Comparison of ENCODE assay signal across 8 cellular contexts in genomic region chr2:224885836-224886547, GRCh38.
DNase-seq lines count a peak whose midpoint lies in the region; ATAC-seq and TF ChIP-seq lines count a peak whose summit lies in the region.

No MANE protein-coding gene starts in this region.

- H2AFZ ChIP-seq in neuron (ENCODE audit: low read depth, low read length) = peak overlapping the region; percentile 59

- H3K9me3 ChIP-seq in neuron (ENCODE audit: low read length) = no peaks in the 10 kb centered on the region
- no peaks in the 10 kb centered on the region for H3K9me3 ChIP-seq in ascending aorta

- TF ChIP-seq CTCF in activated B cell treated with CpG ODN at 0.5 μM for 24 hours (IDR thresholded peaks at IDR 0.05) (no peak), ascending aorta (IDR thresholded peaks at IDR 0.05) (no peak)

- H3K27me3 Mint-ChIP-seq in activated CD4-positive, alpha-beta T cell treated with anti-CD3 and anti-CD28 coated beads, Interleukin-2, amount 10 ng/mL, durations not matched to agents 24 days and 14 days = no peaks in the 10 kb centered on the region
- no peaks in the 10 kb centered on the region for H3K27me3 Mint-ChIP-seq in activated B cell treated with CpG ODN at 0.5 μM for 24 hours

- intact Hi-C loops in activated CD4-positive, alpha-beta T cell treated with anti-CD3 and anti-CD28 coated beads, Interleukin-2, amount 10 ng/mL, durations not matched to agents 24 days and 14 days (cut with micrococcal nuclease) = loop anchor here (1.0 to 2.0 kb wide), 3 partner anchors 39 to 117 kb away; no protein-coding TSS in a partner anchor
- intact Hi-C loops in activated B cell treated with CpG ODN at 0.5 μM for 24 hours (cut with micrococcal nuclease) = no loop called here
- intact Hi-C loops in Right ventricle myocardium inferior (cut with DNase I) = no loop called here
- intact Hi-C loops in ascending aorta (cut with DNase I) = no loop called here

- H3K36me3 ChIP-seq in neuron (ENCODE audit: insufficient read depth, low read length) (no peaks in the 10 kb centered on the region), ascending aorta (no peaks in the 10 kb centered on the region)

- peaks cover 73% of the 10 kb centered on the region for H3K4me1 Mint-ChIP-seq in activated CD4-positive, alpha-beta T cell treated with anti-CD3 and anti-CD28 coated beads, Interleukin-2, amount 10 ng/mL, durations not matched to agents 24 days and 14 days
- peaks cover 43% of the 10 kb centered on the region for H3K4me1 Mint-ChIP-seq in activated B cell treated with CpG ODN at 0.5 μM for 24 hours

- H3K27me3 ChIP-seq in neuron (ENCODE audit: insufficient read depth, low read length) (no peaks in the 10 kb centered on the region), ascending aorta (no peaks in the 10 kb centered on the region)

- peaks cover 82% of the 10 kb centered on the region for H3K36me3 Mint-ChIP-seq in activated CD4-positive, alpha-beta T cell treated with anti-CD3 and anti-CD28 coated beads, Interleukin-2, amount 10 ng/mL, durations not matched to agents 24 days and 14 days (ENCODE audit: low read depth)
- H3K36me3 Mint-ChIP-seq in activated B cell treated with CpG ODN at 0.5 μM for 24 hours (ENCODE audit: low read depth) = peaks cover 83% of the 10 kb centered on the region

- H3K4me1 ChIP-seq in neuron (ENCODE audit: insufficient read depth, low read length) (peaks cover 12% of the 10 kb centered on the region), ascending aorta (peaks cover 0 to 14% of the 10 kb centered on the region in 2 donors)

- CTCF ChIA-PET in activated B cell treated with CpG ODN at 0.5 μM for 24 hours (lab: Charles Lee) = no interaction called here

- H3K9me3 Mint-ChIP-seq in activated CD4-positive, alpha-beta T cell treated with anti-CD3 and anti-CD28 coated beads, Interleukin-2, amount 10 ng/mL, durations not matched to agents 24 days and 14 days = peaks cover 18% of the 10 kb centered on the region
- H3K9me3 Mint-ChIP-seq in activated B cell treated with CpG ODN at 0.5 μM for 24 hours = no peaks in the 10 kb centered on the region

- no peak overlapping the region for H3K27ac ChIP-seq in ascending aorta

- H3K4me3 ChIP-seq in neuron (ENCODE audit: low read length) (no peak overlapping the region), ascending aorta (no peak overlapping the region)

- no peak for DNase-seq in activated CD4-positive, alpha-beta T cell treated with anti-CD3 and anti-CD28 coated beads, Interleukin-2, amount 10 ng/mL, durations not matched to agents 24 days and 14 days
- no peak for DNase-seq in activated CD4-positive, alpha-beta T cell treated with anti-CD3 and anti-CD28 coated beads for 4 hours
- DNase-seq in activated B cell treated with CpG ODN at 0.5 μM for 24 hours (no peak), Right ventricle myocardium inferior (ENCODE audit: missing footprints) (no peak), ascending aorta (ENCODE audit: low spot score in 2 of 2) (no peak), NCI-H510A (lab: John Stamatoyannopoulos, UW) (no peak)

- POLR2A ChIA-PET in activated B cell treated with CpG ODN at 0.5 μM for 24 hours (lab: Charles Lee) = no interaction called here

- H3K27ac Mint-ChIP-seq in activated CD4-positive, alpha-beta T cell treated with anti-CD3 and anti-CD28 coated beads, Interleukin-2, amount 10 ng/mL, durations not matched to agents 24 days and 14 days = peak overlapping the region; percentile 87
- H3K27ac Mint-ChIP-seq in activated B cell treated with CpG ODN at 0.5 μM for 24 hours = peak overlapping the region; percentile 28

- ATAC-seq in HG03060 (IDR thresholded peaks at IDR 0.05; ENCODE audit: low read depth, unreplicated experiment) = peak; percentile 91
- ATAC-seq in activated B cell treated with CpG ODN at 0.5 μM for 24 hours (ENCODE audit: low read depth) = peak; percentile 30
- no peak for ATAC-seq in Right ventricle myocardium inferior

- H3K4me3 Mint-ChIP-seq in activated CD4-positive, alpha-beta T cell treated with anti-CD3 and anti-CD28 coated beads, Interleukin-2, amount 10 ng/mL, durations not matched to agents 24 days and 14 days = no peak overlapping the region
- H3K4me3 Mint-ChIP-seq in activated B cell treated with CpG ODN at 0.5 μM for 24 hours = peak overlapping the region; percentile 39
